10 cellular contexts compared by ENCODE assay signal in genomic region chr10:98270026-98270740, GRCh38. TPM values are rescaled to one million over a fixed set of nuclear protein-coding genes. Genes with fewer than 3 reads are reported as not detected.
A peak's percentile ranks its signal among the peaks of the same experiment; 100 is the strongest.
DNase-seq lines count a peak whose midpoint lies in the region; ATAC-seq and TF ChIP-seq lines count a peak whose summit lies in the region.
"Had no signal": no experiment of that assay in that cellular context is flagged by ENCODE, and none has a peak within 500 bp of the region (broad histone marks: within the 10 kb centered on the region; RNA-seq: fewer than 3 reads in every experiment).

No MANE protein-coding gene starts in this region.

- H3K4me1 ChIP-seq in HCT116 (ENCODE audit: control insufficient read depth in 1 of 2, insufficient read depth in 2 of 2, low read length in 2 of 2) (peaks cover 43 to 56% of the 10 kb centered on the region in 2 experiments), skeletal muscle tissue (ENCODE audit: control insufficient read depth in 3 of 3, insufficient read depth in 3 of 3, low read length in 3 of 3) (peaks cover 36 to 49% (median 40%) of the 10 kb centered on the region in 3 donors)

- H3K9me3 ChIP-seq in HCT116 (ENCODE audit: control insufficient read depth in 1 of 2, insufficient read depth in 1 of 2, low read depth in 1 of 2, low read length in 2 of 2): no peaks in the 10 kb centered on the region
- H3K9me3 ChIP-seq in skeletal muscle tissue (ENCODE audit: control insufficient read depth in 3 of 3, low read length in 3 of 3): no peaks in the 10 kb centered on the region
- H3K9me3 ChIP-seq: left lung had no signal

- H3K4me3 ChIP-seq in HCT116 (replicated peaks in 1 of 2; ENCODE audit: low read depth in 1 of 2, low read length in 2 of 2): peak overlapping the region in 1 of 2 experiments; percentile 62; a peak in 1 of 4 replicates
- H3K4me3 ChIP-seq in skeletal muscle tissue (ENCODE audit: low read length in 3 of 3): peak overlapping the region in 1 of 3 donors; percentile 42
- H3K4me3 ChIP-seq: left lung, skin epidermis had no signal

- no peaks in the 10 kb centered on the region for H3K79me2 ChIP-seq in HCT116 (ENCODE audit: insufficient read depth, low read length)

- H3K4me2 ChIP-seq in HCT116 (ENCODE audit: low read length): peak overlapping the region; percentile 91

- CTCF ChIA-PET in HCT116 (lab: Charles Lee): interaction anchor here (0.6 to 1.8 kb wide), 3 partner anchors 39 to 440 kb away, joined by 4 to 11 read pairs (median 8); no protein-coding TSS in a partner anchor
- CTCF ChIA-PET in RWPE1 (lab: Yijun Ruan, JAX): no interaction called here

- H3K27me3 ChIP-seq in HCT116 (ENCODE audit: insufficient read depth, low read length) (no peaks in the 10 kb centered on the region), skeletal muscle tissue (ENCODE audit: control insufficient read depth in 3 of 3, insufficient read depth in 3 of 3, low read length in 3 of 3) (peaks cover 0 to 2% (median 0%) of the 10 kb centered on the region in 3 donors)

- no peak overlapping the region for H2AFZ ChIP-seq in HCT116 (ENCODE audit: low read depth, low read length, poor library complexity, severe bottlenecking)

- POLR2A ChIA-PET in HCT116 (lab: Charles Lee) (interaction anchor here (1.4 kb wide), 1 partner anchor 39 kb away, joined by 10 read pairs; no protein-coding TSS in a partner anchor), RWPE1 (lab: Yijun Ruan, JAX; ENCODE audit: low non-redundant PET) (no interaction called here)

- no peak for ATAC-seq in HCT116
- peak; percentile 11 for ATAC-seq in left lobe of liver
- ATAC-seq in GM18519 (IDR thresholded peaks at IDR 0.05; ENCODE audit: low FRiP score, unreplicated experiment): no peak

- no peak for TF ChIP-seq POLR2A in HCT116 (IDR thresholded peaks at IDR 0.05; ENCODE audit: borderline replicate concordance, extremely low read depth, insufficient read depth, insufficient read length)

- RAD21 ChIA-PET in HCT116 (lab: Charles Lee; ENCODE audit: low non-redundant PET in 1 of 2, low total read pairs in 2 of 2, uncharacterized antibody in 2 of 2, unreplicated experiment in 2 of 2): interaction anchor here (1.2 to 2.2 kb wide), 2 partner anchors 39 kb away, joined by 4 to 8 read pairs; no protein-coding TSS in a partner anchor

- peak overlapping the region; percentile 55 for H3K9ac ChIP-seq in HCT116 (ENCODE audit: low read length)
- H3K9ac ChIP-seq in skeletal muscle tissue (ENCODE audit: low read depth in 1 of 3, low read length in 3 of 3): peak overlapping the region in 2 of 3 donors; percentile 45 to 53

- H3K27ac ChIP-seq in HCT116 (ENCODE audit: low read depth, low read length) (peak overlapping the region; percentile 57), RWPE1 (peak overlapping the region; percentile 73), skeletal muscle tissue (ENCODE audit: low read depth, low read length) (peak overlapping the region; percentile 80)

- no TSS peak for BruUV-seq in HCT116 (replicated peaks; lab: Mats Ljungman, UMichigan)

- H3K36me3 ChIP-seq in HCT116 (ENCODE audit: control insufficient read depth in 1 of 2, insufficient read depth in 2 of 2, low read length in 2 of 2) (no peaks in the 10 kb centered on the region), skeletal muscle tissue (ENCODE audit: control insufficient read depth in 3 of 3, insufficient read depth in 3 of 3, low read length in 3 of 3) (no peaks in the 10 kb centered on the region)
- H3K36me3 ChIP-seq: left lung had no signal

- DNase-seq in HCT116 (ENCODE audit: low read depth, low spot score): no peak
- DNase-seq in RWPE1 (ENCODE audit: low spot score): no peak
- no peak for DNase-seq in left lobe of liver (ENCODE audit: low spot score)
- DNase-seq in GDM1 (lab: John Stamatoyannopoulos, UW): no peak
- DNase-seq in foreskin melanocyte: no peak
- no peak for DNase-seq in NOMO-1 (lab: John Stamatoyannopoulos, UW; ENCODE audit: unreplicated experiment in 2 of 2)

- no peaks in the 10 kb centered on the region for H3K9me2 ChIP-seq in HCT116 (ENCODE audit: insufficient read depth)

- TF ChIP-seq CTCF in HCT116 (IDR thresholded peaks at IDR 0.05 in 2 of 3, conservative IDR thresholded peaks at IDR 0.05 in 1 of 3; ENCODE audit: borderline replicate concordance in 1 of 3, insufficient read depth in 1 of 3, low read depth in 2 of 3, low read length in 2 of 3) (no peak), RWPE1 (conservative IDR thresholded peaks at IDR 0.05; ENCODE audit: low read depth) (no peak)

- no peaks in the 10 kb centered on the region for H4K20me1 ChIP-seq in HCT116 (ENCODE audit: insufficient read depth)

- TF ChIP-seq RAD21 in HCT116 (IDR thresholded peaks at IDR 0.05; ENCODE audit: low read depth): no peak

- intact Hi-C loops in HCT116 (cut with micrococcal nuclease): no loop called here

TF ChIP-seq in HCT116, 20 proteins besides CTCF, POLR2A, EP300 and RAD21:
- TF ChIP-seq ZNF274 (IDR thresholded peaks at IDR 0.05; ENCODE audit: low read depth, low read length) (no peak), POLR2AphosphoS5 (IDR thresholded peaks at IDR 0.05; ENCODE audit: low read depth, low read length) (no peak), TCF7L2 (IDR thresholded peaks at IDR 0.05; ENCODE audit: borderline replicate concordance, extremely low read depth, insufficient read depth, insufficient read length) (no peak), CEBPB (IDR thresholded peaks at IDR 0.05; ENCODE audit: low read depth) (no peak), ZFX (IDR thresholded peaks at IDR 0.05) (no peak), ELF1 (IDR thresholded peaks at IDR 0.05; ENCODE audit: borderline replicate concordance, low read depth) (no peak)
- TF ChIP-seq, protein P1, sequence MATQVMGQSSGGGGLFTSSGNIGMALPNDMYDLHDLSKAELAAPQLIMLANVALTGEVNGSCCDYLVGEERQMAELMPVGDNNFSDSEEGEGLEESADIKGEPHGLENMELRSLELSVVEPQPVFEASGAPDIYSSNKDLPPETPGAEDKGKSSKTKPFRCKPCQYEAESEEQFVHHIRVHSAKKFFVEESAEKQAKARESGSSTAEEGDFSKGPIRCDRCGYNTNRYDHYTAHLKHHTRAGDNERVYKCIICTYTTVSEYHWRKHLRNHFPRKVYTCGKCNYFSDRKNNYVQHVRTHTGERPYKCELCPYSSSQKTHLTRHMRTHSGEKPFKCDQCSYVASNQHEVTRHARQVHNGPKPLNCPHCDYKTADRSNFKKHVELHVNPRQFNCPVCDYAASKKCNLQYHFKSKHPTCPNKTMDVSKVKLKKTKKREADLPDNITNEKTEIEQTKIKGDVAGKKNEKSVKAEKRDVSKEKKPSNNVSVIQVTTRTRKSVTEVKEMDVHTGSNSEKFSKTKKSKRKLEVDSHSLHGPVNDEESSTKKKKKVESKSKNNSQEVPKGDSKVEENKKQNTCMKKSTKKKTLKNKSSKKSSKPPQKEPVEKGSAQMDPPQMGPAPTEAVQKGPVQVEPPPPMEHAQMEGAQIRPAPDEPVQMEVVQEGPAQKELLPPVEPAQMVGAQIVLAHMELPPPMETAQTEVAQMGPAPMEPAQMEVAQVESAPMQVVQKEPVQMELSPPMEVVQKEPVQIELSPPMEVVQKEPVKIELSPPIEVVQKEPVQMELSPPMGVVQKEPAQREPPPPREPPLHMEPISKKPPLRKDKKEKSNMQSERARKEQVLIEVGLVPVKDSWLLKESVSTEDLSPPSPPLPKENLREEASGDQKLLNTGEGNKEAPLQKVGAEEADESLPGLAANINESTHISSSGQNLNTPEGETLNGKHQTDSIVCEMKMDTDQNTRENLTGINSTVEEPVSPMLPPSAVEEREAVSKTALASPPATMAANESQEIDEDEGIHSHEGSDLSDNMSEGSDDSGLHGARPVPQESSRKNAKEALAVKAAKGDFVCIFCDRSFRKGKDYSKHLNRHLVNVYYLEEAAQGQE (IDR thresholded peaks at IDR 0.05; ENCODE audit: low read depth): no peak
- TF ChIP-seq, protein P2, sequence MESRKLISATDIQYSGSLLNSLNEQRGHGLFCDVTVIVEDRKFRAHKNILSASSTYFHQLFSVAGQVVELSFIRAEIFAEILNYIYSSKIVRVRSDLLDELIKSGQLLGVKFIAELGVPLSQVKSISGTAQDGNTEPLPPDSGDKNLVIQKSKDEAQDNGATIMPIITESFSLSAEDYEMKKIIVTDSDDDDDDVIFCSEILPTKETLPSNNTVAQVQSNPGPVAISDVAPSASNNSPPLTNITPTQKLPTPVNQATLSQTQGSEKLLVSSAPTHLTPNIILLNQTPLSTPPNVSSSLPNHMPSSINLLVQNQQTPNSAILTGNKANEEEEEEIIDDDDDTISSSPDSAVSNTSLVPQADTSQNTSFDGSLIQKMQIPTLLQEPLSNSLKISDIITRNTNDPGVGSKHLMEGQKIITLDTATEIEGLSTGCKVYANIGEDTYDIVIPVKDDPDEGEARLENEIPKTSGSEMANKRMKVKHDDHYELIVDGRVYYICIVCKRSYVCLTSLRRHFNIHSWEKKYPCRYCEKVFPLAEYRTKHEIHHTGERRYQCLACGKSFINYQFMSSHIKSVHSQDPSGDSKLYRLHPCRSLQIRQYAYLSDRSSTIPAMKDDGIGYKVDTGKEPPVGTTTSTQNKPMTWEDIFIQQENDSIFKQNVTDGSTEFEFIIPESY (IDR thresholded peaks at IDR 0.05; ENCODE audit: extremely low read depth, insufficient replicate concordance, low read length): no peak

RNA-seq across cellular contexts. Expression of gene LOXL4, which starts 2.2 kb away (rescaled TPM):
- 1.3 TPM for total RNA-seq in HCT116 (2021; ENCODE audit: unreplicated experiment)
- polyA plus RNA-seq in HCT116 (2012): 1.8 and 2.2 TPM in 2 replicates
- 0.55 TPM for total RNA-seq in left lobe of liver
- total RNA-seq in skeletal muscle tissue: 4.2 TPM
